8 cellular contexts compared by ENCODE assay signal in the genomic region with DNA sequence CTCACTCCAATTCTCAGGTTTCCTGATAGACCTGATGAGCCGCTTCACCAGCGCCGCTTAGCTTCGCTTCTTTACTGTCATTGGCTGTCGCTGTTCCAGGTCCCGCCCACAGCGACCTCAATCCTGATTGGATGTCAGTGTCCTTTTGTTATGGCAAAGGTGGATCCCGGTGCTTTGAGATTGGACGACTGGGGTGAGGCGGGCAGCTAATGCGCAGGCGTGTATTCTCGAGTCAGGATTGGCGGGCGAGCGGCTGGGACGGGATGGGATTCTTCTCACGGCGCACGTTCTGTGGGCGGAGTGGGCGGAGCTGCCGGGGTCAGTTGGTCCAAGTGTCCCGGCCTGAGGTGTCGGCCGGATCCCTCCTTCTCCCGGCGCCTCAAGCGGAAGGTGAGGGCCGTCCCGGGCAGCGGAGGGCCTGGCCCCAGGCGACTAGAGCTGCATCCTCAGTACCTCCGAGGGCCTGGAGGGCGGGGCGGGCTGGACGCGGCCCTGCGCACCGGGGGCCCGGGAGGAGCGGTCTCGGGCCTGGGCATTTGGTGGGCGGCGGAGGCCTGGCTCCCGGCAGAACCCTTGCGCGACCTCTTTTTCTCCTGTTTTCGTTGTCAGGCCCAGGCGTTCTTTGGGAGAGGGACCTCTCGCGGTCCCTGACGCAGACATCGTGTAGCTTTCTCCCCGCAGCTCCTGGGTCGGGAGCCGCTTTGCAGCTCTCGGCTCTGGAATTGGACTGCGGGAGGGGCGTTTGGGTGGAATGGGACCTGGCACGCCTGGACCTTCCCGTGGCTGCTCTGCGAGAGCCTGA. TPM values are rescaled to one million over a fixed set of nuclear protein-coding genes. Genes with fewer than 3 reads are reported as not detected.
DNase-seq lines count a peak whose midpoint lies in the region; ATAC-seq and TF ChIP-seq lines count a peak whose summit lies in the region.

Gene SCOC, plus strand, starts transcription at position 319 of the 802 bp plus-strand sequence. CDS start 5,525 bp downstream, outside the sequence.

- CTCF ChIA-PET in Panc1 (lab: Charles Lee) = interaction anchor here (0.7 to 1.5 kb wide), 3 partner anchors 11 to 236 kb away, joined by 3 to 4 read pairs (median 3); no protein-coding TSS in a partner anchor

- H3K36me3 ChIP-seq in Panc1 (ENCODE audit: control insufficient read depth, insufficient read depth, low read length) (peaks cover 7% of the 10 kb centered on the region), esophagus squamous epithelium (no peaks in the 10 kb centered on the region)

- no peaks in the 10 kb centered on the region for H3K9me3 ChIP-seq in Panc1 (ENCODE audit: control insufficient read depth, insufficient read depth, low read depth, low read length)
- no peaks in the 10 kb centered on the region for H3K9me3 ChIP-seq in esophagus squamous epithelium

- in situ Hi-C loops in Panc1 (cut with HindIII; ENCODE audit: low pct_unique_long_range_greater_than_20kb, low sequenced_read_pairs) = no loop called here

- peak; percentile 97 for ATAC-seq in GM21723 (IDR thresholded peaks at IDR 0.05; ENCODE audit: unreplicated experiment)
- ATAC-seq in Panc1 = peak; percentile 96

- peak; percentile 99 for DNase-seq in DMS53 (lab: John Stamatoyannopoulos, UW)
- peak; percentile 97 for DNase-seq in KG1 (lab: John Stamatoyannopoulos, UW)
- peak; percentile 96 for DNase-seq in Panc1 (ENCODE audit: low read depth, low spot score)
- peak; percentile 90 for DNase-seq in activated T-helper 1 cell treated with Interleukin-2 at 50 U/mL for 16 hours (ENCODE audit: low read depth)
- peak; percentile 98 for DNase-seq in esophagus squamous epithelium (lab: John Stamatoyannopoulos, UW)
- peak; percentile 100 for DNase-seq in myocyte (ENCODE audit: low read depth)
- DNase-seq in stimulated activated CD8-positive, alpha-beta memory T cell treated with anti-CD3 and anti-CD28 coated beads, Interleukin-7, amount 100 ng/mL, for 48 hours (ENCODE audit: extremely low read depth in 1 of 2, low read depth in 1 of 2) = peak; percentile 95 to 99

- TF ChIP-seq POLR2A in esophagus squamous epithelium (IDR thresholded peaks at IDR 0.05) = peak in 2 of 4 donors; percentile 60 to 80

- no TSS peak for BruUV-seq in Panc1 (replicated peaks; lab: Mats Ljungman, UMichigan)

- no peak for TF ChIP-seq CTCF in Panc1 (IDR thresholded peaks at IDR 0.05)
- peak in 1 of 6 experiments; percentile 9 for TF ChIP-seq CTCF in esophagus squamous epithelium (IDR thresholded peaks at IDR 0.05)

- peaks cover 13% of the 10 kb centered on the region for H3K4me1 ChIP-seq in Panc1 (ENCODE audit: control insufficient read depth, insufficient read depth, low read length)
- H3K4me1 ChIP-seq in esophagus squamous epithelium = peaks cover 5 to 49% (median 13%) of the 10 kb centered on the region in 3 donors

- H3K27me3 ChIP-seq in Panc1 (ENCODE audit: control insufficient read depth, insufficient read depth, low read length) (no peaks in the 10 kb centered on the region), esophagus squamous epithelium (no peaks in the 10 kb centered on the region)

- WGBS in esophagus squamous epithelium, 2 donors = 0 to 1% methylated on average over 10 to 15 of the region's 63 CpGs

- intact Hi-C loops in Panc1 (cut with micrococcal nuclease; ENCODE audit: unreplicated experiment) = no loop called here
- intact Hi-C loops in esophagus squamous epithelium (cut with DNase I) = no loop called here

- H3K27ac ChIP-seq in Panc1 (ENCODE audit: low read length) (peak within 1 kb of the TSS; percentile 88), esophagus squamous epithelium (peak within 1 kb of the TSS; percentile 91 to 97 (median 95))

- POLR2A ChIA-PET in Panc1 (lab: Charles Lee) = interaction anchor here (0.6 kb wide), 1 partner anchor 40 kb away, joined by 3 read pairs; no protein-coding TSS in a partner anchor

- H3K4me3 ChIP-seq in Panc1 (ENCODE audit: low read depth in 2 of 2, low read length in 2 of 2) (peak within 1 kb of the TSS; percentile 92 to 93), esophagus squamous epithelium (peak within 1 kb of the TSS; percentile 80 to 96 (median 93))

RNA-seq across cellular contexts. Expression of gene SCOC, which starts in this region (rescaled TPM):
- total RNA-seq in Panc1 (2021; ENCODE audit: unreplicated experiment) = 30.2 TPM
- 16.9 TPM for polyA plus RNA-seq in Panc1 (2012; ENCODE audit: insufficient read length)
- total RNA-seq in esophagus squamous epithelium = 10 to 100 TPM; 39.1 to 73.6 (median 50.8) TPM
- 59.0 and 60.7 TPM in 2 replicates for total RNA-seq in myocyte
- 33.3 TPM for polyA plus RNA-seq in myocyte (2012)

Comparison
In these comparisons a context has a peak if more than half of its experiments do, and no peak if none do; other contexts are left out.
1. Peak in every context shown above with its lines: DNase-seq, ATAC-seq, H3K4me3 ChIP-seq and H3K27ac ChIP-seq.